In the genomic region with DNA sequence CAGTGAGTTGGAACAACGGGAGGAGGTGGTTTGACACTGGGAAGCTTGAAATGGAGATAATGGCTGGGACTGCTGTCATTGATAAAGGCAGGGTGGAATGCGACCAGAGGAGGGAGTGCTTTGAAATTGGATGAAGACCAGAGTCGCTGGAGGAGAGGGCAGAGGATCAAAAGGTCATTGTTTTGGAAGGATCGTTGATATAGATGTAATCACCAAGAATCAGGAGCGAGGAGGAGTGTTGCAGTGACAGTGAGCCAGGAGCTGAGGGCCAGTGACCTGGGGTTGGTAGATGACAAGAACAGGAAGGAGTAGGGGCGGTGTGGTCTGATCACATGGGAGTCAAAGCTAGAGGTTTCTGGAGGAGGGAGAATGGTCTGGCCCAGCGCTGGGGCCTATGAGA, we compare ENCODE assay signal across 2 cellular contexts.
TF ChIP-seq lines count a peak whose summit lies in the region.

No MANE protein-coding gene starts in this region.

TF ChIP-seq in liver, 16 proteins besides CTCF, POLR2A, EP300 and RAD21 (continued from another document):
- TF ChIP-seq GABPA (IDR thresholded peaks at IDR 0.05 in 1 of 2, conservative IDR thresholded peaks at IDR 0.05 in 1 of 2) (no peak), SP1 (IDR thresholded peaks at IDR 0.05) (peak; percentile 53), ZBTB33 (IDR thresholded peaks at IDR 0.05) (no peak), HNF4G (IDR thresholded peaks at IDR 0.05) (peak; percentile 22), NR2F2 (IDR thresholded peaks at IDR 0.05) (peak; percentile 90), RXRA (IDR thresholded peaks at IDR 0.05) (peak; percentile 72 to 86), ATF3 (IDR thresholded peaks at IDR 0.05) (no peak), JUND (IDR thresholded peaks at IDR 0.05) (no peak), FOXA1 (IDR thresholded peaks at IDR 0.05) (no peak)

TF ChIP-seq in HepG2, 621 proteins besides CTCF, POLR2A, EP300 and RAD21 (continued from another document):
- TF ChIP-seq ZFP37 (CRISPR knock-in tag; IDR thresholded peaks at IDR 0.05; ENCODE audit: borderline replicate concordance) (no peak), ZNF770 (CRISPR knock-in tag; IDR thresholded peaks at IDR 0.05) (no peak), NAIF1 (CRISPR knock-in tag; IDR thresholded peaks at IDR 0.05; ENCODE audit: borderline replicate concordance) (no peak), TRAFD1 (CRISPR knock-in tag; IDR thresholded peaks at IDR 0.05; ENCODE audit: borderline replicate concordance) (no peak), NR1H2 (CRISPR knock-in tag; IDR thresholded peaks at IDR 0.05; ENCODE audit: borderline replicate concordance, low read depth) (no peak)
- TF ChIP-seq, protein P1, sequence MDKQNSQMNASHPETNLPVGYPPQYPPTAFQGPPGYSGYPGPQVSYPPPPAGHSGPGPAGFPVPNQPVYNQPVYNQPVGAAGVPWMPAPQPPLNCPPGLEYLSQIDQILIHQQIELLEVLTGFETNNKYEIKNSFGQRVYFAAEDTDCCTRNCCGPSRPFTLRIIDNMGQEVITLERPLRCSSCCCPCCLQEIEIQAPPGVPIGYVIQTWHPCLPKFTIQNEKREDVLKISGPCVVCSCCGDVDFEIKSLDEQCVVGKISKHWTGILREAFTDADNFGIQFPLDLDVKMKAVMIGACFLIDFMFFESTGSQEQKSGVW (CRISPR knock-in tag; IDR thresholded peaks at IDR 0.05; ENCODE audit: borderline replicate concordance) = no peak
